ENCODE assay signal across 23 cellular contexts in genomic region chr1:34850382-34850781, GRCh38. TPM values are rescaled to one million over a fixed set of nuclear protein-coding genes. Genes with fewer than 3 reads are reported as not detected.
"Had no signal": no experiment of that assay in that cellular context is flagged by ENCODE, and none has a peak within 500 bp of the region (broad histone marks: within the 10 kb centered on the region; RNA-seq: fewer than 3 reads in every experiment).

No MANE protein-coding gene starts in this region.

- H3K9me3 Mint-ChIP-seq: activated CD4-positive, alpha-beta T cell treated with anti-CD3 and anti-CD28 coated beads, Interleukin-2, amount 10 ng/mL, durations not matched to agents 24 days and 14 days; activated naive CD4-positive, alpha-beta T cell treated with anti-CD3 and anti-CD28 coated beads for 36 hours; activated T-cell treated with anti-CD3 and anti-CD28 coated beads, Interleukin-2, amount 50 U/mL, for 24 hours; activated T-helper 2 cell treated with anti-CD3 and anti-CD28 coated beads, Interferon-gamma antibody, Interleukin-2, Interleukin-4, amounts not matched to agents 10 μg/mL and 5 μg/mL and 100 μg/mL, durations not matched to agents 14 hours and 24 hours and 36 hours; brain; nephron progenitor cell; stimulated activated memory B cell treated with anti-CD40 and anti-IgM and Interleukin-4, amounts not matched to agents 10 μg/mL and 1 μg/mL and 100 μg/mL, for 72 hours; T-helper 2 cell treated with Interferon-gamma antibody and Interleukin-4, amounts not matched to agents 5 μg/mL and 100 μg/mL, for 36 hours had no signal

- H3K27me3 Mint-ChIP-seq: activated CD4-positive, alpha-beta T cell treated with anti-CD3 and anti-CD28 coated beads, Interleukin-2, amount 10 ng/mL, durations not matched to agents 24 days and 14 days; activated T-cell treated with anti-CD3 and anti-CD28 coated beads, Interleukin-2, amount 50 U/mL, for 24 hours; brain; stimulated activated memory B cell treated with anti-CD40 and anti-IgM and Interleukin-4, amounts not matched to agents 10 μg/mL and 1 μg/mL and 100 μg/mL, for 72 hours had no signal

- ATAC-seq: activated CD8-positive, alpha-beta T cell treated with anti-CD3 and anti-CD28 coated beads, Interleukin-2, amount 10 ng/mL, durations not matched to agents 7 days and 5 days; left lobe of liver; stimulated activated memory B cell treated with anti-CD40 and anti-IgM and Interleukin-4, amounts not matched to agents 10 μg/mL and 1 μg/mL and 100 μg/mL, for 72 hours had no signal

- H3K4me3 ChIP-seq: colonic mucosa, sigmoid colon, tibial nerve, uterus had no signal

- H3K27me3 ChIP-seq: colonic mucosa, sigmoid colon, tibial nerve, uterus had no signal

- H3K27ac ChIP-seq: colonic mucosa had no signal

- H3K4me1 ChIP-seq: colonic mucosa, uterus had no signal

- H3K27ac Mint-ChIP-seq: activated CD4-positive, alpha-beta T cell treated with anti-CD3 and anti-CD28 coated beads, Interleukin-2, amount 10 ng/mL, durations not matched to agents 24 days and 14 days; activated CD8-positive, alpha-beta T cell treated with anti-CD3 and anti-CD28 coated beads, Interleukin-2, amount 10 ng/mL, durations not matched to agents 7 days and 5 days; activated naive CD4-positive, alpha-beta T cell treated with anti-CD3 and anti-CD28 coated beads for 36 hours; activated T-cell treated with anti-CD3 and anti-CD28 coated beads, Interleukin-2, amount 50 U/mL, for 24 hours; activated T-helper 2 cell treated with anti-CD3 and anti-CD28 coated beads, Interferon-gamma antibody, Interleukin-2, Interleukin-4, amounts not matched to agents 10 μg/mL and 5 μg/mL and 100 μg/mL, durations not matched to agents 14 hours and 24 hours and 36 hours; nephron progenitor cell; stimulated activated memory B cell treated with anti-CD40 and anti-IgM and Interleukin-4, amounts not matched to agents 10 μg/mL and 1 μg/mL and 100 μg/mL, for 72 hours; T-helper 2 cell treated with Interferon-gamma antibody and Interleukin-4, amounts not matched to agents 5 μg/mL and 100 μg/mL, for 36 hours had no signal

- H3K36me3 ChIP-seq: uterus had no signal

- H3K4me3 Mint-ChIP-seq: activated CD4-positive, alpha-beta T cell treated with anti-CD3 and anti-CD28 coated beads, Interleukin-2, amount 10 ng/mL, durations not matched to agents 24 days and 14 days; activated CD8-positive, alpha-beta T cell treated with anti-CD3 and anti-CD28 coated beads, Interleukin-2, amount 10 ng/mL, durations not matched to agents 7 days and 5 days; activated naive CD4-positive, alpha-beta T cell treated with anti-CD3 and anti-CD28 coated beads for 36 hours; activated T-cell treated with anti-CD3 and anti-CD28 coated beads, Interleukin-2, amount 50 U/mL, for 24 hours; brain; nephron progenitor cell; stimulated activated memory B cell treated with anti-CD40 and anti-IgM and Interleukin-4, amounts not matched to agents 10 μg/mL and 1 μg/mL and 100 μg/mL, for 72 hours; T-helper 2 cell treated with Interferon-gamma antibody and Interleukin-4, amounts not matched to agents 5 μg/mL and 100 μg/mL, for 36 hours had no signal

- H3K9me3 ChIP-seq: colonic mucosa, sigmoid colon, tibial nerve, uterus had no signal

- DNase-seq: activated CD4-positive, alpha-beta T cell treated with anti-CD3 and anti-CD28 coated beads, Interleukin-2, amount 10 ng/mL, durations not matched to agents 24 days and 14 days; activated CD4-positive, CD25-positive, alpha-beta regulatory T cell; activated CD8-positive, alpha-beta T cell treated with anti-CD3 and anti-CD28 coated beads, Interleukin-2, amount 10 ng/mL, durations not matched to agents 7 days and 5 days; activated naive CD4-positive, alpha-beta T cell treated with anti-CD3 and anti-CD28 coated beads for 36 hours; activated T-cell treated with anti-CD3 and anti-CD28 coated beads, Interleukin-2, amount 50 U/mL, for 24 hours; central memory CD4-positive, alpha-beta T cell; colonic mucosa; erythroblast; foreskin melanocyte; kidney; midbrain; nephron progenitor cell; nucleus accumbens; sigmoid colon; stimulated activated CD4-positive, alpha-beta T cell treated with anti-CD3 and anti-CD28 coated beads, Interleukin-4, amount 100 ng/mL, for 4 hours; uterus had no signal

RNA-seq across cellular contexts. Expression of gene GJA4, which starts 57.6 kb away (rescaled TPM):
- total RNA-seq: activated CD4-positive, alpha-beta T cell treated with anti-CD3 and anti-CD28 coated beads, Interleukin-2, amount 10 ng/mL, durations not matched to agents 24 days and 14 days; activated CD8-positive, alpha-beta T cell treated with anti-CD3 and anti-CD28 coated beads, Interleukin-2, amount 10 ng/mL, durations not matched to agents 7 days and 5 days; activated T-helper 2 cell treated with anti-CD3 and anti-CD28 coated beads, Interferon-gamma antibody, Interleukin-2, Interleukin-4, amounts not matched to agents 10 μg/mL and 5 μg/mL and 100 μg/mL, durations not matched to agents 14 hours and 24 hours and 36 hours; myocyte had no signal
